In the genomic region with DNA sequence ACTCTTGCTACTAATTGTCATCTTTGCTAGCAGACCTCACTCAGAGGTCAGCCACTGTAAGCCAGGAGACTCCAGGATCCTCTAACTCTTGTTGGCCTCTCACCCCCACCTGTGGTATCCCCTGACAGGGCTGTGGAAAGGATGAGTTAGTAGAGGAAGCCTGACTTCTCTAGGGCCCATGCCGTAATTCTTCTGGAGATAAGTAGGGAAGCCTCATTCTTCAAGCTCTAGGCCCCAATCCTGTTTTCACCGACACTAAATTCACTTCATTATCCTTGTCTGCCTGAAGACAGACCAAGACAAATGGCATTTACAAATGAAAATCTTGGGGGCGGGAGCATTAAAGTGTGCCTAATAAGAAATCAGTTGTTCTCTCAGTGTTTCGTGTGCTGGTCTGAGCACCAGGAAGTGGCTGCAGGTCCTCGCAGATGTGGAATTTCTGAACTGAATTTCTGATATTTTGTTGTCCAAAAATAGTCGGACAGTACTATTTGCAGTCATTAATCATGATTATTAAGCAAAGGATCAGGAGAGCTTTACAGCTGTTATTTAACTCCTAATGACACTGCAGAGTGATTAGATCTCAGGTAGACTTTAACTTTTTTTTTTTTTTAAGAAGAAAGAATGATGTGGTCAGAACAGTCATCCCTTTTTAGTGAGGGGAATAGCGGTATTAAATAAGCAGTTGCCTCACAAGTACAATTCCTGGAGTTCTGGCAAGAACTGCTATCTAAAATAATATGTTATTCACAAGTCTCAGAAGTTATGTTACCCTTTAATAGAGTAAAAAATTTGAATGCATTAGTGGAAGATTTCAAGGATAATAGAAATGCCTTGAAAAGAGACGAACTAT, we compare ENCODE assay signal across 25 cellular contexts. TPM values are rescaled to one million over a fixed set of nuclear protein-coding genes. Genes with fewer than 3 reads are reported as not detected.
DNase-seq lines count a peak whose midpoint lies in the region; ATAC-seq, FAIRE-seq and TF ChIP-seq lines count a peak whose summit lies in the region.
"Had no signal": no experiment of that assay in that cellular context is flagged by ENCODE, and none has a peak within 500 bp of the region (broad histone marks: within the 10 kb centered on the region; RNA-seq: fewer than 3 reads in every experiment).

No MANE protein-coding gene starts in this region.

- no peak for TF ChIP-seq EP300 in GM12878 (IDR thresholded peaks at IDR 0.05; ENCODE audit: borderline replicate concordance in 1 of 2, control insufficient read depth in 1 of 2, low read depth in 2 of 2, low read length in 2 of 2)

- no peaks in the 10 kb centered on the region for H3K27me3 Mint-ChIP-seq in MCF 10A (ENCODE audit: insufficient read depth, unreplicated experiment)
- H3K27me3 Mint-ChIP-seq: CD4-positive, CD25-positive, alpha-beta regulatory T cell; central memory CD8-positive, alpha-beta T cell; T-helper 17 cell had no signal

- H3K9ac ChIP-seq in mammary epithelial cell (ENCODE audit: insufficient read depth, low read length) (no peak overlapping the region), GM12878 (ENCODE audit: control insufficient read depth, insufficient read depth, low read length) (no peak overlapping the region)
- H3K9ac ChIP-seq: parathyroid adenoma had no signal

- H3K36me3 ChIP-seq in mammary epithelial cell (ENCODE audit: insufficient read depth, low read length), result no peaks in the 10 kb centered on the region
- no peaks in the 10 kb centered on the region for H3K36me3 ChIP-seq in GM12878 (ENCODE audit: control insufficient read depth in 2 of 2, insufficient read depth in 2 of 2, low read length in 1 of 2)
- no peaks in the 10 kb centered on the region for H3K36me3 ChIP-seq in mesodermal cell (ENCODE audit: control insufficient read depth, insufficient read depth, low read length)
- no peaks in the 10 kb centered on the region for H3K36me3 ChIP-seq in aorta (ENCODE audit: control insufficient read depth in 1 of 2, insufficient read depth in 2 of 2, low read length in 1 of 2)
- H3K36me3 ChIP-seq: heart left ventricle, spleen had no signal

- H2AFZ ChIP-seq in mammary epithelial cell (ENCODE audit: low read depth, low read length) (peak overlapping the region; percentile 33), GM12878 (ENCODE audit: control insufficient read depth, low read depth, low read length) (no peak overlapping the region; the same call in 1 of the 2 replicates)
- H2AFZ ChIP-seq: parathyroid adenoma had no signal

- H3K4me3 ChIP-seq in mammary epithelial cell (replicated peaks in 1 of 3; ENCODE audit: insufficient read depth in 1 of 3, low read depth in 2 of 3, low read length in 3 of 3) (no peak overlapping the region), GM12878 (no peak overlapping the region), mesodermal cell (ENCODE audit: extremely low read depth, insufficient read depth, low read length, poor library complexity, severe bottlenecking) (no peak overlapping the region), aorta (ENCODE audit: low read length in 2 of 2) (peak overlapping the region in 1 of 2 donors; percentile 26)
- H3K4me3 ChIP-seq: A549, heart left ventricle, lung, spleen had no signal

- DNase-seq in mammary epithelial cell (no peak), MCF 10A (ENCODE audit: unreplicated experiment) (no peak), GM12878 (ENCODE audit: low read depth, low spot score) (no peak), aorta (no peak), NCI-H446 (lab: John Stamatoyannopoulos, UW) (no peak), AG08396 (ENCODE audit: low spot score) (no peak)
- DNase-seq: activated CD4-positive, alpha-beta T cell treated with anti-CD3 and anti-CD28 coated beads, Interleukin-2, amount 50 U/mL, for 48 hours; amniotic stem cell; CD4-positive, CD25-positive, alpha-beta regulatory T cell; effector memory CD4-positive, alpha-beta T cell; HFFc6; natural killer cell; NCI-H2029; NCI-H446 treated with DMSO at 0.1 percent for 48 hours; Right ventricle myocardium superior; spleen; T-helper 17 cell had no signal

- 61% methylated on average over 8 of the region's 8 CpGs for WGBS in mammary epithelial cell (ENCODE audit: low coverage, missing lambda C conversion rate)
- 54% methylated on average over 8 of the region's 8 CpGs for WGBS in GM12878 (ENCODE audit: insufficient coverage, insufficient replicate concordance, low lambda C conversion rate, missing lambda C conversion rate)
- WGBS in mesodermal cell (ENCODE audit: insufficient coverage in 2 of 2), 2 experiments, result 97 to 100% methylated on average over 3 to 4 of the region's 8 CpGs
- 8 to 13% methylated on average over 8 of the region's 8 CpGs for WGBS in aorta, 2 donors

- TF ChIP-seq POLR2A in GM12878 (IDR thresholded peaks at IDR 0.05; ENCODE audit: low read depth, low read length), result no peak

- no peak for TF ChIP-seq RAD21 in GM12878 (IDR thresholded peaks at IDR 0.05; ENCODE audit: insufficient read depth, low read depth, low read length)

- H3K9me3 Mint-ChIP-seq in MCF 10A (ENCODE audit: unreplicated experiment), result no peaks in the 10 kb centered on the region
- H3K9me3 Mint-ChIP-seq: HFFc6 had no signal

- SMC1A ChIA-PET in GM12878 (lab: Charles Lee; ENCODE audit: uncharacterized antibody, unreplicated experiment), result interaction anchor here (0.6 to 13.3 kb wide), 9 partner anchors 10 to 247 kb away, joined by 3 to 190 read pairs (median 5); a partner anchor contains a TSS

- POLR2A ChIA-PET in MCF 10A (lab: Yijun Ruan, JAX), result interaction anchor here (0.5 to 1.6 kb wide), 3 partner anchors 85 to 356 kb away, joined by 3 to 5 read pairs (median 3); no protein-coding TSS in a partner anchor
- POLR2A ChIA-PET in GM12878 (lab: Charles Lee), result interaction anchor here (0.7 to 1.3 kb wide), 2 partner anchors 9 to 15 kb away, joined by 5 to 7 read pairs; no protein-coding TSS in a partner anchor

- in situ Hi-C loops in mammary epithelial cell (cut with MboI; ENCODE audit: low sequenced_read_pairs in 2 of 2), result no loop called here
- in situ Hi-C loops in GM12878 (cut with MboI), result no loop called here

- no peaks in the 10 kb centered on the region for H3K36me3 Mint-ChIP-seq in MCF 10A (ENCODE audit: insufficient read depth, unreplicated experiment)
- H3K36me3 Mint-ChIP-seq: CD4-positive, CD25-positive, alpha-beta regulatory T cell; natural killer cell had no signal

- H4K20me1 ChIP-seq in mammary epithelial cell (ENCODE audit: insufficient read depth, low read length), result no peaks in the 10 kb centered on the region
- H4K20me1 ChIP-seq in GM12878 (ENCODE audit: control insufficient read depth, insufficient read depth), result no peaks in the 10 kb centered on the region

- H3K79me2 ChIP-seq in mammary epithelial cell (ENCODE audit: insufficient read depth, low read length) (peaks cover 38% of the 10 kb centered on the region), GM12878 (ENCODE audit: control insufficient read depth, insufficient read depth, low read length) (no peaks in the 10 kb centered on the region)
- H3K79me2 ChIP-seq: parathyroid adenoma had no signal

- H3K4me3 Mint-ChIP-seq in MCF 10A (ENCODE audit: unreplicated experiment), result no peak overlapping the region
- H3K4me3 Mint-ChIP-seq: CD4-positive, CD25-positive, alpha-beta regulatory T cell; central memory CD8-positive, alpha-beta T cell; HFFc6; natural killer cell; T-helper 17 cell had no signal

- FAIRE-seq in GM12878 (lab: Jason Lieb, UNC), result no peak

- no peaks in the 10 kb centered on the region for H3K27me3 ChIP-seq in mammary epithelial cell (ENCODE audit: insufficient read depth, low read length)
- H3K27me3 ChIP-seq in GM12878 (replicated peaks in 1 of 2; ENCODE audit: control insufficient read depth in 2 of 2, insufficient read depth in 2 of 2, low read length in 1 of 2), result no peaks in the 10 kb centered on the region
- no peaks in the 10 kb centered on the region for H3K27me3 ChIP-seq in aorta (ENCODE audit: control insufficient read depth in 1 of 2, insufficient read depth in 2 of 2, low read length in 1 of 2)
- H3K27me3 ChIP-seq: heart left ventricle, spleen had no signal

- H3K9me3 ChIP-seq in mammary epithelial cell (replicated peaks; ENCODE audit: insufficient read depth, low read length), result no peaks in the 10 kb centered on the region
- no peaks in the 10 kb centered on the region; the same call in 2 of the 3 replicates for H3K9me3 ChIP-seq in GM12878 (replicated peaks; ENCODE audit: control insufficient read depth, insufficient read depth, low read length)
- no peaks in the 10 kb centered on the region for H3K9me3 ChIP-seq in mesodermal cell (ENCODE audit: control insufficient read depth, low read length)
- no peaks in the 10 kb centered on the region for H3K9me3 ChIP-seq in aorta (ENCODE audit: control insufficient read depth, low read length)
- H3K9me3 ChIP-seq: A549, heart left ventricle, spleen had no signal

- peaks cover 12% of the 10 kb centered on the region for H3K4me1 Mint-ChIP-seq in MCF 10A (ENCODE audit: insufficient read depth, unreplicated experiment)
- H3K4me1 Mint-ChIP-seq: central memory CD8-positive, alpha-beta T cell; natural killer cell; T-helper 17 cell had no signal

- no peak for TF ChIP-seq CTCF in mammary epithelial cell (conservative IDR thresholded peaks at IDR 0.05 in 1 of 2, IDR thresholded peaks at IDR 0.05 in 1 of 2; ENCODE audit: extremely low read depth in 1 of 2, insufficient read depth in 1 of 2, low read depth in 1 of 2, low read length in 2 of 2)
- TF ChIP-seq CTCF in MCF 10A (IDR thresholded peaks at IDR 0.05; ENCODE audit: unreplicated experiment), result no peak
- TF ChIP-seq CTCF in GM12878 (IDR thresholded peaks at IDR 0.05 in 2 of 3, conservative IDR thresholded peaks at IDR 0.05 in 1 of 3; ENCODE audit: control insufficient read depth in 2 of 3, extremely low read depth in 1 of 3, insufficient read depth in 1 of 3, low read depth in 3 of 3, low read length in 3 of 3), result no peak

- H3K4me2 ChIP-seq in mammary epithelial cell (ENCODE audit: insufficient read depth, low read depth, low read length) (no peak overlapping the region), GM12878 (ENCODE audit: control insufficient read depth, insufficient read depth) (no peak overlapping the region)
- H3K4me2 ChIP-seq: A549 had no signal

- H3K4me1 ChIP-seq in mammary epithelial cell (ENCODE audit: insufficient read depth, low read length) (peaks cover 15% of the 10 kb centered on the region), GM12878 (ENCODE audit: control insufficient read depth, insufficient read depth, low read length) (no peaks in the 10 kb centered on the region), mesodermal cell (ENCODE audit: control insufficient read depth, insufficient read depth, low read length, poor library complexity, severe bottlenecking) (peaks cover 19% of the 10 kb centered on the region), aorta (ENCODE audit: control insufficient read depth in 1 of 2, insufficient read depth in 2 of 2, low read length in 2 of 2) (peaks cover 4 to 5% of the 10 kb centered on the region in 2 donors)

- no TSS peak for BruUV-seq in mammary epithelial cell (replicated peaks; lab: Mats Ljungman, UMichigan)
- BruUV-seq in MCF 10A (replicated peaks; lab: Mats Ljungman, UMichigan), result no TSS peak
- BruUV-seq in GM12878 (replicated peaks; lab: Mats Ljungman, UMichigan), result no TSS peak

- dilution Hi-C loops in mammary epithelial cell (cut with HindIII; ENCODE audit: low sequenced_read_pairs), result no loop called here

- intact Hi-C loops in mammary epithelial cell (cut with micrococcal nuclease) (loop anchor here (5.0 kb wide), 1 partner anchor 152 kb away; no protein-coding TSS in a partner anchor), MCF 10A (cut with micrococcal nuclease) (loop anchor here (5.0 kb wide), 1 partner anchor 57 kb away; a partner anchor contains a TSS), GM12878 (cut with micrococcal nuclease; ENCODE audit: unreplicated experiment) (no loop called here), aorta (cut with DNase I) (loop anchor here (5.0 to 10.0 kb wide), 3 partner anchors 43 to 86 kb away; a partner anchor contains a TSS)

- CTCF ChIA-PET in mammary epithelial cell (lab: Charles Lee; ENCODE audit: low non-redundant PET) (no interaction called here), MCF 10A (lab: Yijun Ruan, JAX) (no interaction called here), GM12878 (lab: Yijun Ruan, JAX) (interaction anchor here (1.1 kb wide), 1 partner anchor 14 kb away, joined by 3 read pairs; no protein-coding TSS in a partner anchor)

- H3K27ac ChIP-seq in mammary epithelial cell (ENCODE audit: insufficient read depth, low read depth, low read length), result no peak overlapping the region
- no peak overlapping the region for H3K27ac ChIP-seq in GM12878 (ENCODE audit: control insufficient read depth, insufficient read depth)
- peak overlapping the region; percentile 44 for H3K27ac ChIP-seq in mesodermal cell (ENCODE audit: low read depth, low read length, severe bottlenecking)
- peak overlapping the region; percentile 80 to 86 for H3K27ac ChIP-seq in aorta (ENCODE audit: low read depth in 1 of 2, low read length in 2 of 2)
- H3K27ac ChIP-seq: A549, parathyroid adenoma, spleen, VCaP had no signal

- peak; percentile 47 for ATAC-seq in GM12878
- ATAC-seq in aorta (ENCODE audit: low FRiP score), result no peak
- ATAC-seq in HG02798 (IDR thresholded peaks at IDR 0.05; ENCODE audit: poor library complexity, unreplicated experiment), result no peak
- ATAC-seq: A549, heart left ventricle, natural killer cell, T-helper 17 cell had no signal

- H3K27ac Mint-ChIP-seq in MCF 10A (ENCODE audit: low read depth, unreplicated experiment), result no peak overlapping the region
- H3K27ac Mint-ChIP-seq: CD4-positive, CD25-positive, alpha-beta regulatory T cell; HFFc6; natural killer cell; T-helper 17 cell had no signal

- RAD21 ChIA-PET in GM12878 (lab: Charles Lee; ENCODE audit: unreplicated experiment), result interaction anchor here (1.3 to 2.7 kb wide), 3 partner anchors 9 to 18 kb away, joined by 3 to 14 read pairs (median 6); no protein-coding TSS in a partner anchor

RNA-seq across cellular contexts. Expression of a gene that starts 58.3 kb away (rescaled TPM):
- 10 to 100 TPM; 31.5 to 51.5 TPM for total RNA-seq in mammary epithelial cell
- polyA plus RNA-seq in mammary epithelial cell, result 6.6 TPM
- polyA minus RNA-seq in mammary epithelial cell, result 27.4 TPM
- 65.5 and 74.2 TPM in 2 replicates for total RNA-seq in MCF 10A (2022)
- 56.8 and 65.8 TPM in 2 replicates for total RNA-seq in GM12878 (2013; cell fraction: nucleolus; rRNA removed)
- total RNA-seq in GM12878 (2014; rRNA removed), result 3.8 and 4.8 TPM in 2 replicates
- 3.1 and 4.2 TPM in 2 replicates for total RNA-seq in GM12878 (2014; rRNA removed; fragmentation: Illumina TruSeq; extraction: Trizol)
- 3.4 and 4.4 TPM in 2 replicates for total RNA-seq in GM12878 (2021)
- polyA plus RNA-seq in GM12878 (2011; ENCODE audit: low read depth), result 0.67 TPM
- 4.0 and 4.7 TPM in 2 replicates for polyA plus RNA-seq in GM12878 (2011; rRNA removed)
- 3.5 and 4.0 TPM in 2 replicates for polyA plus RNA-seq in GM12878 (2011; cell fraction: cytosol; rRNA removed)
- 9.4 and 12.8 TPM in 2 replicates for polyA plus RNA-seq in GM12878 (2011; cell fraction: nucleus; rRNA removed)
- 1.8 and 2.0 TPM in 2 replicates for polyA plus RNA-seq in GM12878 (2012)
- 1.3 and 1.7 TPM in 2 replicates for polyA plus RNA-seq in GM12878 (2014; fragmentation: Illumina TruSeq; extraction: Trizol)
- polyA plus RNA-seq in GM12878 (2014; fragmentation: Nextera tagmentation; extraction: Ambion mirVana), result 1 to 10 TPM; 1.3 to 4.3 TPM
- polyA plus RNA-seq in GM12878 (2014; rRNA removed), result 0.79 and 1.3 TPM in 2 replicates
- polyA plus RNA-seq in GM12878 (2016; fragmentation: Nextera tagmentation; extraction: Ambion mirVana), result 1 to 10 TPM; 1.3 to 3.0 TPM
- polyA minus RNA-seq in GM12878 (2011; rRNA and poly(A)+ RNA removed), result 31.4 and 38.2 TPM in 2 replicates
- 6.5 and 7.1 TPM in 2 replicates for polyA minus RNA-seq in GM12878 (2011; cell fraction: cytosol; rRNA and poly(A)+ RNA removed)
- 30.6 and 45.5 TPM in 2 replicates for polyA minus RNA-seq in GM12878 (2011; cell fraction: nucleus; rRNA and poly(A)+ RNA removed)
- 26.3 TPM for polyA plus RNA-seq in mesodermal cell (2013, experiment 1 of 2)
- 24.8 TPM for polyA plus RNA-seq in mesodermal cell (2013, experiment 2 of 2)
- total RNA-seq in aorta, result 100 to 1,000 TPM; 157 to 203 TPM
- polyA plus RNA-seq in aorta, result 10 to 100 TPM; 26.8 to 32.9 TPM

Comparison
In these comparisons a context has a peak if more than half of its experiments do, and no peak if none do; other contexts are left out.
1. H3K27ac ChIP-seq: peak in mesodermal cell (single experiment) and aorta (2 of 2); none in mammary epithelial cell (single experiment) and GM12878 (single experiment).